ENCODE assay signal across 8 cellular contexts in the genomic region with DNA sequence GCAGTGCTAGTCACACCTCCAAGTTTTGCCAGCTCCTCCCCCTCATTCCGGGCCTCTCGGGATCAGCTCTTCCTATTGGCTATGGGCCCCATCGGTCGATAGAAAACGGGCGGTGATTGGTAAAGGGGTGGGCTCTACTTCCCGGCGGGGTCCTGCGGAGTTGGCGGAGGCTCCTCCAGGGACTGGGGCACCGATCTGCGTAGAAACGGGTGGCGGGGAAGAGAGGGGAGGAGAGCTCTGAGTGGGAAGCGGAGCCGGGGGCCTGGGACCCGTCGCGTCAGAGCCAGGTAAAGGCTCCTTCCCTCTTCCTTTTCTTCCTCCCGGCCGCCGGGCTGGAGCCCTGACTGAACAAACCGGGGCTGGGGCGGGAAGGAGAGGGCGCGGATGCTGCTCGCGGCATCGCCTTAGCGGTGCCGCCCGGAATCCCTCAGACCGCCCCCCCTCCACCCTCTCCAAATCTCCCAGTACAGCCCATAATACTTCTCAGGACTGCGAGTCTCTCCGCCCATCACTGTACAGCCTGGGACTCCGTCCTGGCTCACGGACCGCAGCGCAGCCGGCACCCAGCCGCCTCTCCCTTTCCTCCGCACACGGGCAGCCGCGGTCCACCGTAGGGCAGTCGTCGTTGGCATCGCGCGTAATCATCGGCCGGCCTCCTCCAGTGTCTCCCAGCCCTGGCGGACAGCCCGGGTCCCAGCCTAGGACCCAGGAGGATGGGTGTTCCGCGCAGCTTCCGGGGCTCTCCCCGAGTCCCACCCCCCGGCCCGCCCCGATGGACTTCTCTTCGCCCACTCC. TPM values are rescaled to one million over a fixed set of nuclear protein-coding genes. Genes with fewer than 3 reads are reported as not detected.
DNase-seq lines count a peak whose midpoint lies in the region; ATAC-seq and TF ChIP-seq lines count a peak whose summit lies in the region.
"Not testable (repeated sequence)": the region's sequence is repeated elsewhere in the genome, so short reads cannot be mapped to it uniquely, and the experiment has no call there.

A gene (plus strand): TSS at position 178 of the 795 bp plus-strand sequence. CDS start 2,430 bp downstream, outside the sequence.

- H3K27ac ChIP-seq in hepatocyte (peak within 1 kb of the TSS; percentile 80), psoas muscle (peak within 1 kb of the TSS; percentile 76), tibial artery (peak within 1 kb of the TSS; percentile 74 to 78)

- peak within 1 kb of the TSS; percentile 69 for H3K4me2 ChIP-seq in hepatocyte

- intact Hi-C loops in psoas muscle (cut with DNase I); tibial artery (cut with DNase I; ENCODE audit: low total_unique reads): not testable (repeated sequence)

- not testable (repeated sequence) for TF ChIP-seq POLR2A in GM18505 (IDR thresholded peaks at IDR 0.05; ENCODE audit: borderline replicate concordance, extremely low read depth, insufficient read depth, insufficient read length)

- DNase-seq in NCI-H446 (lab: John Stamatoyannopoulos, UW) (peak; percentile 68 to 76), brain pericyte (ENCODE audit: low read depth, low spot score) (peak; percentile 21), hepatocyte (ENCODE audit: low spot score) (peak; percentile 52), psoas muscle (peak; percentile 67 to 80), tibial artery (peak; percentile 63 to 86)
- peak; percentile 6 for DNase-seq in activated CD4-positive, CD25-positive, alpha-beta regulatory T cell treated with anti-CD3 and anti-CD28 coated beads, Interleukin-2, amount 50 U/mL, for 16 hours (ENCODE audit: low read depth, low spot score)

- H3K4me1 ChIP-seq in hepatocyte (ENCODE audit: insufficient read depth); psoas muscle; tibial artery: not testable (repeated sequence)

- not testable (repeated sequence) for H3K79me2 ChIP-seq in hepatocyte

- TF ChIP-seq CTCF in hepatocyte (IDR thresholded peaks at IDR 0.05; ENCODE audit: poor library complexity); psoas muscle (IDR thresholded peaks at IDR 0.05); tibial artery (IDR thresholded peaks at IDR 0.05): not testable (repeated sequence)

- peak; percentile 11 for ATAC-seq in GM18505 (IDR thresholded peaks at IDR 0.05; ENCODE audit: unreplicated experiment)
- peak; percentile 5 for ATAC-seq in HG03139 (IDR thresholded peaks at IDR 0.05; ENCODE audit: unreplicated experiment)
- peak; percentile 7 to 91 (median 31) for ATAC-seq in psoas muscle

- 6% methylated on average over 6 of the region's 63 CpGs for WGBS in hepatocyte (ENCODE audit: low lambda C conversion rate, missing lambda C conversion rate)
- 0% methylated on average over 8 to 26 of the region's 63 CpGs for WGBS in psoas muscle, 3 donors

- H2AFZ ChIP-seq in hepatocyte, result not testable (repeated sequence)

- H3K9me3 ChIP-seq in hepatocyte (ENCODE audit: low read depth); psoas muscle; tibial artery: not testable (repeated sequence)

- not testable (repeated sequence) for H4K20me1 ChIP-seq in hepatocyte (ENCODE audit: insufficient read depth, poor library complexity, severe bottlenecking)

- not testable (repeated sequence) for H3K36me3 ChIP-seq in hepatocyte (replicated peaks; ENCODE audit: insufficient read depth, low read depth); psoas muscle (ENCODE audit: insufficient read depth in 1 of 2, low read depth in 1 of 2); tibial artery

- H3K27me3 ChIP-seq in hepatocyte; psoas muscle (ENCODE audit: insufficient read depth in 3 of 3, low read length in 2 of 3); tibial artery: not testable (repeated sequence)

- not testable (repeated sequence) for H3K9me2 ChIP-seq in hepatocyte (replicated peaks; ENCODE audit: insufficient read depth)

- not testable (repeated sequence) for H3K4me3 ChIP-seq in hepatocyte
- H3K4me3 ChIP-seq in psoas muscle (peak within 1 kb of the TSS; percentile 70), tibial artery (peak within 1 kb of the TSS; percentile 52 to 63)

RNA-seq across cellular contexts. Expression of the gene that starts here (rescaled TPM):
- total RNA-seq in hepatocyte (22.4 and 23.7 TPM in 2 replicates), psoas muscle (10 to 100 TPM in 1 of 4 donors, 1 to 10 TPM in 3; 8.9 to 13.8 (median 9.6) TPM)
- polyA plus RNA-seq in hepatocyte (16.3 and 28.1 TPM in 2 replicates), psoas muscle (1 to 10 TPM; 3.1 to 3.9 (median 3.5) TPM)

Comparison
In these comparisons a context has a peak if more than half of its experiments do, and no peak if none do; other contexts are left out.
1. DNase-seq: peak in every context shown above with its lines; median percentile 74 in tibial artery; 74 in psoas muscle; 72 in NCI-H446; 52 in hepatocyte; 21 in brain pericyte; 6 in activated CD4-positive, CD25-positive, alpha-beta regulatory T cell treated with anti-CD3 and anti-CD28 coated beads, Interleukin-2, amount 50 U/mL, for 16 hours.